In genomic region chr3:60574046-60574769, GRCh38 we compare ENCODE assay signal across 20 cellular contexts.
"Had no signal": no experiment of that assay in that cellular context is flagged by ENCODE, and none has a peak within 500 bp of the region (broad histone marks: within the 10 kb centered on the region; RNA-seq: fewer than 3 reads in every experiment).

No MANE protein-coding gene starts in this region.

- H2AFZ ChIP-seq: parathyroid adenoma had no signal

- H3K27ac Mint-ChIP-seq: activated CD4-positive, alpha-beta T cell treated with anti-CD3 and anti-CD28 coated beads, Interleukin-2, amount 10 ng/mL, durations not matched to agents 24 days and 14 days; activated CD8-positive, alpha-beta memory T cell treated with anti-CD3 and anti-CD28 coated beads, Interleukin-2, amount 10 ng/mL, durations not matched to agents 7 days and 5 days; activated CD8-positive, alpha-beta T cell treated with anti-CD3 and anti-CD28 coated beads for 36 hours; activated naive CD4-positive, alpha-beta T cell treated with anti-CD3 and anti-CD28 coated beads, Interleukin-2, amount 10 ng/mL, durations not matched to agents 7 days and 5 days; immature natural killer cell; mesothelial cell of epicardium; natural killer cell; stimulated activated naive B cell treated with anti-CD40 and anti-IgM and Interleukin-4, amounts not matched to agents 10 μg/mL and 1 μg/mL and 100 μg/mL, for 72 hours had no signal

- H3K9ac ChIP-seq: parathyroid adenoma had no signal

- H3K27me3 ChIP-seq: left lung, transverse colon, vagina had no signal

- H3K4me1 Mint-ChIP-seq: activated CD4-positive, alpha-beta T cell treated with anti-CD3 and anti-CD28 coated beads, Interleukin-2, amount 10 ng/mL, durations not matched to agents 24 days and 14 days; activated CD8-positive, alpha-beta memory T cell treated with anti-CD3 and anti-CD28 coated beads, Interleukin-2, amount 10 ng/mL, durations not matched to agents 7 days and 5 days; activated naive CD4-positive, alpha-beta T cell treated with anti-CD3 and anti-CD28 coated beads, Interleukin-2, amount 10 ng/mL, durations not matched to agents 7 days and 5 days; immature natural killer cell; natural killer cell had no signal

- ATAC-seq: activated CD8-positive, alpha-beta memory T cell treated with anti-CD3 and anti-CD28 coated beads, Interleukin-2, amount 10 ng/mL, durations not matched to agents 7 days and 5 days; activated CD8-positive, alpha-beta T cell treated with anti-CD3 and anti-CD28 coated beads for 36 hours; left lung; natural killer cell; sciatic nerve; stimulated activated naive B cell treated with anti-CD40 and anti-IgM and Interleukin-4, amounts not matched to agents 10 μg/mL and 1 μg/mL and 100 μg/mL, for 72 hours had no signal

- H3K36me3 ChIP-seq: left lung, transverse colon, vagina had no signal

- H3K36me3 Mint-ChIP-seq: activated CD8-positive, alpha-beta memory T cell treated with anti-CD3 and anti-CD28 coated beads, Interleukin-2, amount 10 ng/mL, durations not matched to agents 7 days and 5 days; activated naive CD4-positive, alpha-beta T cell treated with anti-CD3 and anti-CD28 coated beads, Interleukin-2, amount 10 ng/mL, durations not matched to agents 7 days and 5 days; brain; immature natural killer cell; mesothelial cell of epicardium; natural killer cell; stimulated activated naive B cell treated with anti-CD40 and anti-IgM and Interleukin-4, amounts not matched to agents 10 μg/mL and 1 μg/mL and 100 μg/mL, for 72 hours had no signal

- H3K4me1 ChIP-seq: left lung, parathyroid adenoma, transverse colon, vagina had no signal

- H3K79me2 ChIP-seq: parathyroid adenoma had no signal

- H3K9me3 Mint-ChIP-seq: activated CD4-positive, alpha-beta T cell treated with anti-CD3 and anti-CD28 coated beads, Interleukin-2, amount 10 ng/mL, durations not matched to agents 24 days and 14 days; activated CD8-positive, alpha-beta T cell treated with anti-CD3 and anti-CD28 coated beads for 36 hours; activated naive CD4-positive, alpha-beta T cell treated with anti-CD3 and anti-CD28 coated beads, Interleukin-2, amount 10 ng/mL, durations not matched to agents 7 days and 5 days; brain; immature natural killer cell; mesothelial cell of epicardium; natural killer cell had no signal

- H3K4me3 ChIP-seq: left lung, transverse colon, vagina had no signal

- H3K27me3 Mint-ChIP-seq: activated CD8-positive, alpha-beta memory T cell treated with anti-CD3 and anti-CD28 coated beads, Interleukin-2, amount 10 ng/mL, durations not matched to agents 7 days and 5 days; activated CD8-positive, alpha-beta T cell treated with anti-CD3 and anti-CD28 coated beads for 36 hours; activated naive CD4-positive, alpha-beta T cell treated with anti-CD3 and anti-CD28 coated beads, Interleukin-2, amount 10 ng/mL, durations not matched to agents 7 days and 5 days; brain; stimulated activated naive B cell treated with anti-CD40 and anti-IgM and Interleukin-4, amounts not matched to agents 10 μg/mL and 1 μg/mL and 100 μg/mL, for 72 hours had no signal

- H3K9me3 ChIP-seq: left lung, transverse colon, vagina had no signal

- H3K4me3 Mint-ChIP-seq: activated CD4-positive, alpha-beta T cell treated with anti-CD3 and anti-CD28 coated beads, Interleukin-2, amount 10 ng/mL, durations not matched to agents 24 days and 14 days; activated CD8-positive, alpha-beta memory T cell treated with anti-CD3 and anti-CD28 coated beads, Interleukin-2, amount 10 ng/mL, durations not matched to agents 7 days and 5 days; activated CD8-positive, alpha-beta T cell treated with anti-CD3 and anti-CD28 coated beads for 36 hours; activated naive CD4-positive, alpha-beta T cell treated with anti-CD3 and anti-CD28 coated beads, Interleukin-2, amount 10 ng/mL, durations not matched to agents 7 days and 5 days; brain; immature natural killer cell; mesothelial cell of epicardium; natural killer cell; stimulated activated naive B cell treated with anti-CD40 and anti-IgM and Interleukin-4, amounts not matched to agents 10 μg/mL and 1 μg/mL and 100 μg/mL, for 72 hours had no signal

- H3K27ac ChIP-seq: left lung, parathyroid adenoma, transverse colon, vagina, VCaP had no signal

- DNase-seq: activated CD4-positive, alpha-beta T cell treated with anti-CD3 and anti-CD28 coated beads, Interleukin-2, amount 10 ng/mL, durations not matched to agents 24 days and 14 days; activated CD8-positive, alpha-beta memory T cell treated with anti-CD3 and anti-CD28 coated beads, Interleukin-2, amount 10 ng/mL, durations not matched to agents 7 days and 5 days; activated CD8-positive, alpha-beta T cell treated with anti-CD3 and anti-CD28 coated beads for 36 hours; activated effector memory CD4-positive, alpha-beta T cell treated with anti-CD3 and anti-CD28 coated beads, Interleukin-2, amount 50 U/mL, for 16 hours; activated naive CD4-positive, alpha-beta T cell treated with anti-CD3 and anti-CD28 coated beads, Interleukin-2, amount 10 ng/mL, durations not matched to agents 7 days and 5 days; activated T-cell treated with anti-CD3 and anti-CD28 coated beads for 4 hours; foreskin fibroblast; immature natural killer cell; left lung; natural killer cell; stimulated activated CD4-positive, alpha-beta T cell treated with anti-CD3 and anti-CD28 coated beads, Interleukin-2, amount 100 ng/mL, for 48 hours; stimulated activated CD8-positive, alpha-beta memory T cell treated with anti-CD3 and anti-CD28 coated beads, Interleukin-4, amount 100 ng/mL, for 48 hours; stimulated activated naive B cell treated with anti-CD40 and anti-IgM and Interleukin-4, amounts not matched to agents 10 μg/mL and 1 μg/mL and 100 μg/mL, for 72 hours; transverse colon had no signal
